ENCODE assay signal across 9 cellular contexts in the genomic region with DNA sequence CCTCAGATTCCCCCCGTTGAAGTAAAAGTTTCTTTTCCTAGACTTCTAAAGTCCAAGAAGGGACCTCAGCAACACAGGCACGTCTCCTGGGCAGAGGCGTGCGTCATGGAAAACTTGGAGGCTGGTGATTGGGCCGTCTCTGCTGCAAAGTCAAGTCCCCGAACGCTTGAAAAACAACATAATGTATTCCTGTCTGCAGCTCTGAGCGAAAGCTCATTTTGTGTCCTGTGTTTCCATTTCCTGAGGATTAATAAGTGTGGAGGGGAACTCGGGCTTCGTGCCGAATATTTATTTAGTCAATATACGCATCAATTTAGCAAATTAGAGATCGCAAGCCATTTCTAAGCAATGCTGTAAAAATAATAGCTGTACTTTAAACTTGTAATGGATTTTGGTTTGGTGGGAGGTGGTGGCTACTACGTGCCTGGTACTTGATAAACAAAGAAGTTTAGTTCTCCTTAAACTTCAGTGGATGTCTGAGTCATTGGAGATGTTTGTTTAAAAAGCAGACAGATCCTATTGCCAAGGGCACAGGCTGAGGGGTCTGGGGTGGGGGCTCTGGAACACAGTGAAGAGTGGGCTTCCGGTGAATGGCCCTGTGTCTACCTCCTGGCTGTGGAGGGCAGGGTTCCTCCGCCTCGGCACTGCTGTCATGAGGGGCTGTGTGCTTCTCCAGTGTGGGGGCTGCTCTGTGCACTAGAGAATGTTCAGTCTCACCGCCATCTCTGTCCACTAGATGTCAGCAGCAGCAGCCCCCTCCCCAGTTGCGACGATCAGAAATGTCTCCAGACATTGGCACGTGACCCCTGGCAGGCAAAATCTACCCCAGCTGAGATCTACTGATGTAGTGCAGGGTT. TPM values are rescaled to one million over a fixed set of nuclear protein-coding genes. Genes with fewer than 3 reads are reported as not detected.
DNase-seq lines count a peak whose midpoint lies in the region; ATAC-seq, FAIRE-seq and TF ChIP-seq lines count a peak whose summit lies in the region.
"Had no signal": no experiment of that assay in that cellular context is flagged by ENCODE, and none has a peak within 500 bp of the region (broad histone marks: within the 10 kb centered on the region; RNA-seq: fewer than 3 reads in every experiment).

No MANE protein-coding gene starts in this region.

- peaks cover 20% of the 10 kb centered on the region for H3K27me3 ChIP-seq in gastroesophageal sphincter
- H3K27me3 ChIP-seq in sigmoid colon = no peaks in the 10 kb centered on the region

- H3K27me3 Mint-ChIP-seq in effector memory CD8-positive, alpha-beta T cell = peaks cover 66 to 83% of the 10 kb centered on the region in 2 donors

- peak; percentile 58 for TF ChIP-seq EP300 in gastroesophageal sphincter (IDR thresholded peaks at IDR 0.05)
- peak in 3 of 4 donors; percentile 34 to 75 (median 75) for TF ChIP-seq EP300 in sigmoid colon (IDR thresholded peaks at IDR 0.05)

- peaks cover 0 to 4% (median 0%) of the 10 kb centered on the region in 3 donors for H3K9me3 ChIP-seq in gastroesophageal sphincter
- H3K9me3 ChIP-seq in sigmoid colon = no peaks in the 10 kb centered on the region

- H3K27ac ChIP-seq in gastroesophageal sphincter (peak overlapping the region; percentile 64 to 87 (median 82)), sigmoid colon (peak overlapping the region; percentile 67 to 79 (median 72))

- WGBS in gastroesophageal sphincter (ENCODE audit: low coverage in 1 of 2), 2 donors = 15 to 24% methylated on average over 9 to 16 of the region's 21 CpGs
- WGBS in sigmoid colon, 2 donors = 53 to 79% methylated on average over 21 of the region's 21 CpGs

- H3K4me1 ChIP-seq in gastroesophageal sphincter (peaks cover 0 to 65% (median 7%) of the 10 kb centered on the region in 3 donors), sigmoid colon (peaks cover 0 to 66% (median 50%) of the 10 kb centered on the region in 4 donors)

- ATAC-seq in gastroesophageal sphincter (peak; percentile 80), HG03175 (IDR thresholded peaks at IDR 0.05; ENCODE audit: unreplicated experiment) (no peak), HG03354 (IDR thresholded peaks at IDR 0.05; ENCODE audit: poor library complexity, severe bottlenecking, unreplicated experiment) (no peak)
- ATAC-seq in effector memory CD8-positive, alpha-beta T cell (replicated peaks) = no peak

- peak overlapping the region in 1 of 2 donors; percentile 9 for H3K4me3 ChIP-seq in gastroesophageal sphincter
- peak overlapping the region in 3 of 4 donors; percentile 9 to 21 (median 15) for H3K4me3 ChIP-seq in sigmoid colon

- H3K36me3 ChIP-seq in gastroesophageal sphincter (no peaks in the 10 kb centered on the region), sigmoid colon (no peaks in the 10 kb centered on the region)

- FAIRE-seq in GM19239 (lab: Jason Lieb, UNC) = no peak

- intact Hi-C loops in sigmoid colon (cut with DNase I) = loop anchor here (5.0 kb wide), 1 partner anchor 195 kb away; no protein-coding TSS in a partner anchor

- H3K36me3 Mint-ChIP-seq in effector memory CD8-positive, alpha-beta T cell (ENCODE audit: insufficient read depth) = no peaks in the 10 kb centered on the region

- peak; percentile 55 for DNase-seq in RPMI7951 (ENCODE audit: low read depth)
- DNase-seq in sigmoid colon = peak; percentile 93
- DNase-seq in effector memory CD8-positive, alpha-beta T cell = no peak
- DNase-seq in GM19239 (ENCODE audit: insufficient read length, low spot score) = no peak

- H3K9me3 Mint-ChIP-seq in effector memory CD8-positive, alpha-beta T cell = no peaks in the 10 kb centered on the region

- TF ChIP-seq CTCF in GM12872 (IDR thresholded peaks at IDR 0.05; ENCODE audit: insufficient read depth, low read depth, low read length) (peak; percentile 64), gastroesophageal sphincter (IDR thresholded peaks at IDR 0.05) (peak in 1 of 4 experiments; percentile 31), sigmoid colon (IDR thresholded peaks at IDR 0.05) (peak in 2 of 4 experiments; percentile 24 to 38)

- H3K27ac Mint-ChIP-seq in effector memory CD8-positive, alpha-beta T cell = no peak overlapping the region

- H3K4me3 Mint-ChIP-seq in effector memory CD8-positive, alpha-beta T cell = no peak overlapping the region

- peaks cover 0 to 1% of the 10 kb centered on the region in 2 donors for H3K4me1 Mint-ChIP-seq in effector memory CD8-positive, alpha-beta T cell (ENCODE audit: low read depth in 2 of 2)

- peak in 1 of 2 donors; percentile 14 for TF ChIP-seq POLR2A in gastroesophageal sphincter (IDR thresholded peaks at IDR 0.05)
- TF ChIP-seq POLR2A in sigmoid colon (IDR thresholded peaks at IDR 0.05) = no peak

RNA-seq across cellular contexts. Expression of a gene that starts 21.8 kb away (rescaled TPM):
- not detected in 2 replicates for total RNA-seq in RPMI7951 (2014; rRNA removed; shearing (Covaris generic))
- total RNA-seq in gastroesophageal sphincter = 1 to 10 TPM in 1 of 4 donors, under 1 TPM in 3; 0.15 to 3.2 (median 0.23) TPM
- total RNA-seq in sigmoid colon = 1 to 10 TPM in 1 of 4 donors, under 1 TPM in 3; 0.33 to 7.5 (median 0.48) TPM
- 100 to 1,000 TPM in 1 of 3 donors, 10 to 100 TPM in 2; 40.4 to 334 (median 85.9) TPM for polyA plus RNA-seq in sigmoid colon
- total RNA-seq: dermis microvascular lymphatic vessel endothelial cell had no signal

RNA-seq across cellular contexts. Expression of a gene that starts 37.6 kb away (rescaled TPM):
- not detected in 2 replicates for total RNA-seq in RPMI7951 (2014; rRNA removed; shearing (Covaris generic))
- under 1 TPM in 2 of 4 donors, not detected in 2; 0.08 to 0.32 TPM for total RNA-seq in gastroesophageal sphincter
- total RNA-seq in sigmoid colon = under 1 TPM in 2 of 4 donors, not detected in 2; 0.36 to 0.49 TPM
- polyA plus RNA-seq in sigmoid colon = 10 to 100 TPM in 1 of 3 donors, 1 to 10 TPM in 2; 1.2 to 17.2 (median 5.3) TPM
- total RNA-seq: dermis microvascular lymphatic vessel endothelial cell had no signal

RNA-seq across cellular contexts. Expression of a gene that starts 57.7 kb away (rescaled TPM):
- total RNA-seq in RPMI7951 (2014; rRNA removed; shearing (Covaris generic)) = not detected in 2 replicates
- not detected for total RNA-seq in gastroesophageal sphincter
- total RNA-seq in sigmoid colon = under 1 TPM in 1 of 4 donors, not detected in 3; 0.36 TPM
- polyA plus RNA-seq in sigmoid colon = not detected
- total RNA-seq: dermis microvascular lymphatic vessel endothelial cell had no signal

Comparison
In these comparisons a context has a peak if more than half of its experiments do, and no peak if none do; other contexts are left out.
1. DNase-seq: peak in RPMI7951 (single experiment) and sigmoid colon (single experiment); none in effector memory CD8-positive, alpha-beta T cell (0 of 3) and GM19239 (single experiment).